Comparison of ENCODE assay signal across 12 cellular contexts in genomic region chr19:34308381-34309367, GRCh38. TPM values are rescaled to one million over a fixed set of nuclear protein-coding genes. Genes with fewer than 3 reads are reported as not detected.
A peak's percentile ranks its signal among the peaks of the same experiment; 100 is the strongest.
DNase-seq lines count a peak whose midpoint lies in the region; ATAC-seq and TF ChIP-seq lines count a peak whose summit lies in the region.
"Had no signal": no experiment of that assay in that cellular context is flagged by ENCODE, and none has a peak within 500 bp of the region (broad histone marks: within the 10 kb centered on the region; RNA-seq: fewer than 3 reads in every experiment).

No MANE protein-coding gene starts in this region.

- no peaks in the 10 kb centered on the region for H3K9me3 Mint-ChIP-seq in activated CD4-positive, alpha-beta T cell treated with anti-CD3 and anti-CD28 coated beads for 36 hours (ENCODE audit: low read depth)
- H3K9me3 Mint-ChIP-seq in T-cell: no peaks in the 10 kb centered on the region
- no peaks in the 10 kb centered on the region for H3K9me3 Mint-ChIP-seq in stimulated activated effector memory CD8-positive, alpha-beta T cell treated with anti-CD3 and anti-CD28 coated beads, Interleukin-12 subunit alpha, Interleukin-12 subunit beta, amount 100 ng/mL, for 72 hours

- TF ChIP-seq POLR2A in esophagus squamous epithelium (IDR thresholded peaks at IDR 0.05): no peak

- H3K36me3 ChIP-seq in esophagus squamous epithelium: peaks cover 0 to 15% (median 0%) of the 10 kb centered on the region in 3 donors
- H3K36me3 ChIP-seq: colonic mucosa, tibial nerve had no signal

- CTCF ChIA-PET in activated CD4-positive, alpha-beta T cell treated with anti-CD3 and anti-CD28 coated beads for 36 hours (lab: Charles Lee): interaction anchor here (0.6 to 1.2 kb wide), 6 partner anchors 20 to 267 kb away, joined by 3 read pairs; no protein-coding TSS in a partner anchor
- CTCF ChIA-PET in T-cell (lab: Charles Lee): interaction anchor here in 1 of 2 donors (0.5 to 1.6 kb wide), 3 partner anchors 18 to 39 kb away, joined by 3 to 8 read pairs (median 4); no protein-coding TSS in a partner anchor

- H3K4me3 Mint-ChIP-seq in activated CD4-positive, alpha-beta T cell treated with anti-CD3 and anti-CD28 coated beads for 36 hours: peak overlapping the region; percentile 20
- H3K4me3 Mint-ChIP-seq in T-cell: peak overlapping the region; percentile 18 to 71 (median 26)
- H3K4me3 Mint-ChIP-seq in stimulated activated effector memory CD8-positive, alpha-beta T cell treated with anti-CD3 and anti-CD28 coated beads, Interleukin-12 subunit alpha, Interleukin-12 subunit beta, amount 100 ng/mL, for 72 hours: peak overlapping the region; percentile 65

- POLR2A ChIA-PET in activated CD4-positive, alpha-beta T cell treated with anti-CD3 and anti-CD28 coated beads for 36 hours (lab: Charles Lee): no interaction called here
- POLR2A ChIA-PET in T-cell (lab: Charles Lee): interaction anchor here in 1 of 2 donors (0.6 kb wide), 1 partner anchor 95 kb away, joined by 3 read pairs; the partner anchor contains the start of gene PDCD2L

- intact Hi-C loops in activated CD4-positive, alpha-beta T cell treated with anti-CD3 and anti-CD28 coated beads for 36 hours (cut with DNase I, micrococcal nuclease): loop anchor here in 1 of 2 experiments (2.0 to 5.0 kb wide), 2 partner anchors 38 to 786 kb away; partner anchors contain the start of gene PEPD
- intact Hi-C loops in esophagus squamous epithelium (cut with DNase I): no loop called here

- 70 to 78% methylated on average over 8 of the region's 8 CpGs for WGBS in esophagus squamous epithelium, 2 donors

- no peak overlapping the region for H3K4me3 ChIP-seq in esophagus squamous epithelium
- H3K4me3 ChIP-seq: colonic mucosa, SJSA1, tibial nerve had no signal

- no peaks in the 10 kb centered on the region for H3K27me3 Mint-ChIP-seq in activated CD4-positive, alpha-beta T cell treated with anti-CD3 and anti-CD28 coated beads for 36 hours
- H3K27me3 Mint-ChIP-seq in T-cell: no peaks in the 10 kb centered on the region

- no peaks in the 10 kb centered on the region for H3K27me3 ChIP-seq in esophagus squamous epithelium
- H3K27me3 ChIP-seq: colonic mucosa, SJSA1, tibial nerve had no signal

- TF ChIP-seq CTCF in esophagus squamous epithelium (IDR thresholded peaks at IDR 0.05): no peak

- H3K4me1 ChIP-seq in esophagus squamous epithelium: peaks cover 5 to 77% (median 20%) of the 10 kb centered on the region in 3 donors
- H3K4me1 ChIP-seq: SJSA1 had no signal

- H3K9me3 ChIP-seq in esophagus squamous epithelium: no peaks in the 10 kb centered on the region
- H3K9me3 ChIP-seq: colonic mucosa, SJSA1, tibial nerve had no signal

- DNase-seq in activated CD4-positive, alpha-beta T cell treated with anti-CD3 and anti-CD28 coated beads for 36 hours: peak; percentile 32
- DNase-seq in activated CD4-positive, alpha-beta T cell treated with anti-CD3 and anti-CD28 coated beads for 4 hours: no peak
- DNase-seq in T-cell: peak in 28 of 34 experiments; percentile 7 to 73 (median 44)
- no peak for DNase-seq in esophagus squamous epithelium (lab: John Stamatoyannopoulos, UW)
- no peak for DNase-seq in stimulated activated effector memory CD8-positive, alpha-beta T cell treated with anti-CD3 and anti-CD28 coated beads, Interleukin-12 subunit alpha, Interleukin-12 subunit beta, amount 100 ng/mL, for 72 hours (ENCODE audit: low spot score in 2 of 2)
- DNase-seq in NCI-H345 treated with DMSO at 0.1 percent for 48 hours (lab: John Stamatoyannopoulos, UW; ENCODE audit: unreplicated experiment): no peak
- DNase-seq: ACHN, colonic mucosa had no signal

- H3K4me1 Mint-ChIP-seq in activated CD4-positive, alpha-beta T cell treated with anti-CD3 and anti-CD28 coated beads for 36 hours: peaks cover 69% of the 10 kb centered on the region
- peaks cover 53 to 73% (median 65%) of the 10 kb centered on the region in 3 donors for H3K4me1 Mint-ChIP-seq in T-cell
- H3K4me1 Mint-ChIP-seq in stimulated activated effector memory CD8-positive, alpha-beta T cell treated with anti-CD3 and anti-CD28 coated beads, Interleukin-12 subunit alpha, Interleukin-12 subunit beta, amount 100 ng/mL, for 72 hours: peaks cover 57% of the 10 kb centered on the region

- H3K36me3 Mint-ChIP-seq in activated CD4-positive, alpha-beta T cell treated with anti-CD3 and anti-CD28 coated beads for 36 hours (ENCODE audit: low read depth): peaks cover 11% of the 10 kb centered on the region
- peaks cover 36% of the 10 kb centered on the region for H3K36me3 Mint-ChIP-seq in T-cell
- peaks cover 29% of the 10 kb centered on the region for H3K36me3 Mint-ChIP-seq in stimulated activated effector memory CD8-positive, alpha-beta T cell treated with anti-CD3 and anti-CD28 coated beads, Interleukin-12 subunit alpha, Interleukin-12 subunit beta, amount 100 ng/mL, for 72 hours

- H3K27ac Mint-ChIP-seq in activated CD4-positive, alpha-beta T cell treated with anti-CD3 and anti-CD28 coated beads for 36 hours: peak overlapping the region; percentile 90
- peak overlapping the region; percentile 75 to 92 for H3K27ac Mint-ChIP-seq in T-cell
- H3K27ac Mint-ChIP-seq in stimulated activated effector memory CD8-positive, alpha-beta T cell treated with anti-CD3 and anti-CD28 coated beads, Interleukin-12 subunit alpha, Interleukin-12 subunit beta, amount 100 ng/mL, for 72 hours: peak overlapping the region; percentile 97

- peak overlapping the region in 3 of 4 donors; percentile 36 to 76 (median 60) for H3K27ac ChIP-seq in esophagus squamous epithelium
- H3K27ac ChIP-seq: SJSA1 had no signal

- peak; percentile 21 for ATAC-seq in activated CD4-positive, alpha-beta T cell treated with anti-CD3 and anti-CD28 coated beads for 36 hours
- peak; percentile 65 to 97 (median 74) for ATAC-seq in T-cell (replicated peaks in 1 of 4)
- ATAC-seq in stimulated activated effector memory CD8-positive, alpha-beta T cell treated with anti-CD3 and anti-CD28 coated beads, Interleukin-12 subunit alpha, Interleukin-12 subunit beta, amount 100 ng/mL, for 72 hours: peak; percentile 39
- ATAC-seq in GM21737 (IDR thresholded peaks at IDR 0.05; ENCODE audit: unreplicated experiment): no peak
- no peak for ATAC-seq in HG03139 (IDR thresholded peaks at IDR 0.05; ENCODE audit: unreplicated experiment)

RNA-seq across cellular contexts. Expression of gene GARRE1, which starts 54.3 kb away (rescaled TPM):
- 10 to 100 TPM; 14.6 to 16.1 TPM for total RNA-seq in activated CD4-positive, alpha-beta T cell treated with anti-CD3 and anti-CD28 coated beads for 36 hours
- total RNA-seq in T-cell (10 to 100 TPM; 31.8 to 51.6 (median 34.8) TPM), esophagus squamous epithelium (10 to 100 TPM in 1 of 4 donors, 1 to 10 TPM in 3; 8.5 to 13.7 (median 9.2) TPM)

RNA-seq across cellular contexts. Expression of gene GPI, which starts 56.3 kb away (rescaled TPM):
- 100 to 1,000 TPM; 686 to 839 TPM for total RNA-seq in activated CD4-positive, alpha-beta T cell treated with anti-CD3 and anti-CD28 coated beads for 36 hours
- total RNA-seq in T-cell (100 to 1,000 TPM; 108 to 132 (median 126) TPM), esophagus squamous epithelium (100 to 1,000 TPM in 3 of 4 donors, 10 to 100 TPM in 1; 99.9 to 336 (median 265) TPM)

Comparison
In these comparisons a context has a peak if more than half of its experiments do, and no peak if none do; other contexts are left out.
1. DNase-seq: peak in activated CD4-positive, alpha-beta T cell treated with anti-CD3 and anti-CD28 coated beads for 36 hours (single experiment) and T-cell (28 of 34); none in activated CD4-positive, alpha-beta T cell treated with anti-CD3 and anti-CD28 coated beads for 4 hours (0 of 2), esophagus squamous epithelium (single experiment), stimulated activated effector memory CD8-positive, alpha-beta T cell treated with anti-CD3 and anti-CD28 coated beads, Interleukin-12 subunit alpha, Interleukin-12 subunit beta, amount 100 ng/mL, for 72 hours (0 of 2) and NCI-H345 treated with DMSO at 0.1 percent for 48 hours (single experiment).
2. ATAC-seq: peak in activated CD4-positive, alpha-beta T cell treated with anti-CD3 and anti-CD28 coated beads for 36 hours (single experiment), T-cell (4 of 4) and stimulated activated effector memory CD8-positive, alpha-beta T cell treated with anti-CD3 and anti-CD28 coated beads, Interleukin-12 subunit alpha, Interleukin-12 subunit beta, amount 100 ng/mL, for 72 hours (single experiment); none in GM21737 (single experiment) and HG03139 (single experiment).
3. Peak in every context shown above with its lines, with median percentiles within 50 percentile points of each other: H3K27ac Mint-ChIP-seq and H3K4me3 Mint-ChIP-seq.